ENCODE assay signal across 1 cellular context in genomic region chr15:74228723-74229081, GRCh38.
TF ChIP-seq lines count a peak whose summit lies in the region.

No MANE protein-coding gene starts in this region.

TF ChIP-seq in GM23338, 12 proteins besides CTCF, POLR2A, EP300 and RAD21 (continued from another document):
- TF ChIP-seq ZNF462 (CRISPR knock-in tag; IDR thresholded peaks at IDR 0.05) (no peak), CREB1 (CRISPR knock-in tag; IDR thresholded peaks at IDR 0.05; ENCODE audit: low read depth) (no peak), ZNF331 (CRISPR knock-in tag; IDR thresholded peaks at IDR 0.05; ENCODE audit: low read depth) (no peak)
TF ChIP-seq in GM23338: peak in this region for 0.
